In genomic region chr7:66005115-66005671, GRCh38 we compare ENCODE assay signal across 7 cellular contexts. TPM values are rescaled to one million over a fixed set of nuclear protein-coding genes. Genes with fewer than 3 reads are reported as not detected.
DNase-seq lines count a peak whose midpoint lies in the region; ATAC-seq, FAIRE-seq and TF ChIP-seq lines count a peak whose summit lies in the region.
"Not testable (repeated sequence)": the region's sequence is repeated elsewhere in the genome, so short reads cannot be mapped to it uniquely, and the experiment has no call there.

No MANE protein-coding gene starts in this region.

- not testable (repeated sequence) for BruUV-seq in HepG2 (replicated peaks; lab: Mats Ljungman, UMichigan)

- not testable (repeated sequence) for H3K4me3 ChIP-seq in NB4 (ENCODE audit: low read depth, low read length); colonic mucosa; transverse colon
- peak overlapping the region in 1 of 3 experiments; percentile 30; a peak in 1 of 6 replicates for H3K4me3 ChIP-seq in HepG2 (replicated peaks in 1 of 3; ENCODE audit: insufficient read depth in 1 of 3, low read depth in 2 of 3, low read length in 3 of 3)

- not testable (repeated sequence) for H3K4me1 ChIP-seq in colonic mucosa
- H3K4me1 ChIP-seq in HepG2 (ENCODE audit: insufficient read depth, low read length) = peaks cover 50% of the 10 kb centered on the region
- H3K4me1 ChIP-seq in transverse colon = peaks cover 0 to 16% (median 11%) of the 10 kb centered on the region in 4 donors

- not testable (repeated sequence) for FAIRE-seq in HepG2 (lab: Jason Lieb, UNC)

- not testable (repeated sequence) for H3K27me3 ChIP-seq in colonic mucosa; HepG2 (ENCODE audit: control insufficient read depth in 1 of 2, insufficient read depth in 2 of 2, low read length in 2 of 2); transverse colon

- not testable (repeated sequence) for H3K36me3 Mint-ChIP-seq in nephron progenitor cell (ENCODE audit: low read depth)

- H2AFZ ChIP-seq in HepG2 (ENCODE audit: low read length) = peak overlapping the region; percentile 46

- TF ChIP-seq CTCF in NB4 (IDR thresholded peaks at IDR 0.05; ENCODE audit: low read depth, low read length); colonic mucosa (IDR thresholded peaks at IDR 0.05); HepG2 (CRISPR knock-in tag; IDR thresholded peaks at IDR 0.05); nephron progenitor cell (IDR thresholded peaks at IDR 0.05); transverse colon (IDR thresholded peaks at IDR 0.05): not testable (repeated sequence)

- in situ Hi-C loops in HepG2 (cut with HindIII; ENCODE audit: extremely low pct_ligation_motif_present, low pct_unique_long_range_greater_than_20kb) = loop anchor here (25.0 kb wide), 1 partner anchor 268 kb away; no protein-coding TSS in a partner anchor
- in situ Hi-C loops in transverse colon (cut with MboI; ENCODE audit: low pct_ligation_motif_present in 1 of 4, low pct_unique_long_range_greater_than_20kb in 1 of 4, low sequenced_read_pairs in 3 of 4) = not testable (repeated sequence)

- not testable (repeated sequence) for H3K9ac ChIP-seq in colonic mucosa (ENCODE audit: low read depth in 2 of 2, low read length in 2 of 2)
- H3K9ac ChIP-seq in HepG2 (ENCODE audit: insufficient read depth, low read depth, low read length) = peak overlapping the region; percentile 31

- CTCF ChIA-PET in HepG2 (lab: Yijun Ruan, JAX; ENCODE audit: low intra/inter-chr PET ratio, low total read pairs) = not testable (repeated sequence)

- H4K20me1 ChIP-seq in HepG2 (ENCODE audit: insufficient read depth, low read length) = not testable (repeated sequence)

- DNase-seq in GDM1 (lab: John Stamatoyannopoulos, UW) = peak; percentile 3
- peak; percentile 60 for DNase-seq in NB4 (ENCODE audit: low read depth)
- DNase-seq in SKM-1 treated with dmso at 0.1 percent for 144 hours (lab: John Stamatoyannopoulos, UW; ENCODE audit: unreplicated experiment) = peak; percentile 26
- peak; percentile 49 for DNase-seq in colonic mucosa
- not testable (repeated sequence) for DNase-seq in HepG2 (ENCODE audit: low spot score); nephron progenitor cell
- peak; percentile 34 for DNase-seq in transverse colon

- H3K9me3 Mint-ChIP-seq in nephron progenitor cell = not testable (repeated sequence)

- peak overlapping the region; percentile 52 for H3K27ac Mint-ChIP-seq in nephron progenitor cell

- 47% methylated on average over 4 of the region's 8 CpGs for WGBS in HepG2 (ENCODE audit: low lambda C conversion rate)
- WGBS in transverse colon (ENCODE audit: low coverage in 1 of 2), 2 donors = 73 to 74% methylated on average over 4 to 8 of the region's 8 CpGs

- not testable (repeated sequence) for H3K9me3 ChIP-seq in colonic mucosa; HepG2 (ENCODE audit: low read length); transverse colon

- peak overlapping the region; percentile 27 for H3K27ac ChIP-seq in colonic mucosa
- H3K27ac ChIP-seq in HepG2 (ENCODE audit: extremely low read length, insufficient read depth, low read length) = peak overlapping the region; percentile 64
- H3K27ac ChIP-seq in transverse colon = peak overlapping the region; percentile 54 to 71 (median 67)

- not testable (repeated sequence) for H3K79me2 ChIP-seq in HepG2 (ENCODE audit: insufficient read depth, low read length)

- not testable (repeated sequence) for H3K36me3 ChIP-seq in colonic mucosa; HepG2 (replicated peaks in 1 of 2; ENCODE audit: control insufficient read depth in 1 of 2, insufficient read depth in 2 of 2, low read length in 2 of 2); transverse colon

- not testable (repeated sequence) for H3K27me3 Mint-ChIP-seq in nephron progenitor cell (ENCODE audit: low read depth, poor library complexity)

- H3K4me1 Mint-ChIP-seq in nephron progenitor cell = peaks cover 33% of the 10 kb centered on the region

- not testable (repeated sequence) for TF ChIP-seq POLR2A in NB4 (IDR thresholded peaks at IDR 0.05; ENCODE audit: extremely low read depth, insufficient read length); transverse colon (IDR thresholded peaks at IDR 0.05)
- peak in 1 of 2 experiments; percentile 31; a peak in 1 of 4 replicates for TF ChIP-seq POLR2A in HepG2 (IDR thresholded peaks at IDR 0.05; ENCODE audit: insufficient read depth in 1 of 2, low read depth in 2 of 2, low read length in 2 of 2)

- peak overlapping the region; percentile 70 for H3K4me2 ChIP-seq in HepG2 (ENCODE audit: low read depth, low read length)

- POLR2A ChIA-PET in HepG2 (lab: Yijun Ruan, JAX) = interaction anchor here (1.3 kb wide), 1 partner anchor 70 kb away, joined by 5 read pairs; the partner anchor contains the start of gene ASL

- TF ChIP-seq EP300 in HepG2 (IDR thresholded peaks at IDR 0.05; ENCODE audit: low read depth in 2 of 2, low read length in 2 of 2); HepG2 (CRISPR knock-in tag; IDR thresholded peaks at IDR 0.05; ENCODE audit: borderline replicate concordance); transverse colon (IDR thresholded peaks at IDR 0.05; ENCODE audit: low read depth): not testable (repeated sequence)

- not testable (repeated sequence) for ATAC-seq in HepG2

- intact Hi-C loops in colonic mucosa (cut with DNase I); HepG2 (cut with micrococcal nuclease; ENCODE audit: unreplicated experiment); transverse colon (cut with DNase I; ENCODE audit: low total_unique reads): not testable (repeated sequence)

- TF ChIP-seq RAD21 in HepG2 (CRISPR knock-in tag; IDR thresholded peaks at IDR 0.05) = not testable (repeated sequence)

- H3K4me3 Mint-ChIP-seq in nephron progenitor cell = not testable (repeated sequence)

TF ChIP-seq in HepG2, 621 proteins besides CTCF, POLR2A, EP300 and RAD21 (continues in another document):
- peak; percentile 11; the same call in 1 of the 2 replicates for TF ChIP-seq ETV5 (CRISPR knock-in tag; IDR thresholded peaks at IDR 0.05; ENCODE audit: borderline replicate concordance)
- peak; percentile 60; the same call in 1 of the 2 replicates for TF ChIP-seq ZNF12 (CRISPR knock-in tag; IDR thresholded peaks at IDR 0.05)
- peak; percentile 63; the same call in 1 of the 2 replicates for TF ChIP-seq TARDBP (CRISPR knock-in tag; IDR thresholded peaks at IDR 0.05)
- TF ChIP-seq PHF8 (CRISPR knock-in tag; IDR thresholded peaks at IDR 0.05) = peak; percentile 19; the same call in 1 of the 2 replicates
- TF ChIP-seq THAP11 (CRISPR knock-in tag; IDR thresholded peaks at IDR 0.05) = 0 out of 2 replicates have a peak, but pooled peaks have one; percentile 18
- TF ChIP-seq ZNF605 (CRISPR knock-in tag; IDR thresholded peaks at IDR 0.05) = 0 out of 2 replicates have a peak, but pooled peaks have one; percentile 23
- 0 out of 2 replicates have a peak, but pooled peaks have one; percentile 28 for TF ChIP-seq GZF1 (CRISPR knock-in tag; IDR thresholded peaks at IDR 0.05)
- TF ChIP-seq, protein P1, sequence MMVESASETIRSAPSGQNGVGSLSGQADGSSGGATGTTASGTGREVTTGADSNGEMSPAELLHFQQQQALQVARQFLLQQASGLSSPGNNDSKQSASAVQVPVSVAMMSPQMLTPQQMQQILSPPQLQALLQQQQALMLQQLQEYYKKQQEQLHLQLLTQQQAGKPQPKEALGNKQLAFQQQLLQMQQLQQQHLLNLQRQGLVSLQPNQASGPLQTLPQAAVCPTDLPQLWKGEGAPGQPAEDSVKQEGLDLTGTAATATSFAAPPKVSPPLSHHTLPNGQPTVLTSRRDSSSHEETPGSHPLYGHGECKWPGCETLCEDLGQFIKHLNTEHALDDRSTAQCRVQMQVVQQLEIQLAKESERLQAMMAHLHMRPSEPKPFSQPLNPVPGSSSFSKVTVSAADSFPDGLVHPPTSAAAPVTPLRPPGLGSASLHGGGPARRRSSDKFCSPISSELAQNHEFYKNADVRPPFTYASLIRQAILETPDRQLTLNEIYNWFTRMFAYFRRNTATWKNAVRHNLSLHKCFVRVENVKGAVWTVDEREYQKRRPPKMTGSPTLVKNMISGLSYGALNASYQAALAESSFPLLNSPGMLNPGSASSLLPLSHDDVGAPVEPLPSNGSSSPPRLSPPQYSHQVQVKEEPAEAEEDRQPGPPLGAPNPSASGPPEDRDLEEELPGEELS (CRISPR knock-in tag; IDR thresholded peaks at IDR 0.05) = peak; percentile 77
- TF ChIP-seq ZFY (CRISPR knock-in tag; IDR thresholded peaks at IDR 0.05) = peak; percentile 54

RNA-seq across cellular contexts. Expression of gene GUSB, which starts 23.2 kb away (rescaled TPM):
- total RNA-seq in colonic mucosa (10 to 100 TPM; 63.7 to 80.0 TPM), HepG2 (2016; rRNA removed; fragmentation: Illumina TruSeq; extraction: Trizol) (8.8 and 18.8 TPM in 2 replicates), transverse colon (100 to 1,000 TPM in 1 of 4 donors, 10 to 100 TPM in 3; 48.3 to 346 (median 55.3) TPM)
- total RNA-seq in HepG2 (2016; cell fraction: cytosol; rRNA removed; fragmentation: Illumina TruSeq; extraction: Trizol; ENCODE audit: low read depth) = 11.7 and 12.8 TPM in 2 replicates
- total RNA-seq in HepG2 (2016; cell fraction: insoluble cytoplasmic fraction; rRNA removed; fragmentation: Illumina TruSeq; extraction: Trizol) = 7.4 and 20.2 TPM in 2 replicates
- 9.2 and 10.8 TPM in 2 replicates for total RNA-seq in HepG2 (2016; cell fraction: membrane; rRNA removed; fragmentation: Illumina TruSeq; extraction: Trizol)
- total RNA-seq in HepG2 (2016; cell fraction: nucleus; rRNA removed; fragmentation: Illumina TruSeq; extraction: Trizol) = 26.0 and 31.3 TPM in 2 replicates
- polyA plus RNA-seq in HepG2 (2011; rRNA removed) = 57.6 and 60.0 TPM in 2 replicates
- polyA plus RNA-seq in HepG2 (2011; cell fraction: cytosol; rRNA removed) = 46.9 and 57.2 TPM in 2 replicates
- polyA plus RNA-seq in HepG2 (2011; cell fraction: nucleus; rRNA removed) = 214 and 218 TPM in 2 replicates
- 46.7 and 48.2 TPM in 2 replicates for polyA plus RNA-seq in HepG2 (2012)
- polyA plus RNA-seq in HepG2 (2016; cell fraction: cytosol; fragmentation: Illumina TruSeq; extraction: Trizol; ENCODE audit: low read depth) = 9.4 and 10.5 TPM in 2 replicates
- 14.4 and 16.6 TPM in 2 replicates for polyA plus RNA-seq in HepG2 (2016; cell fraction: insoluble cytoplasmic fraction; fragmentation: Illumina TruSeq; extraction: Trizol; ENCODE audit: low read depth)
- polyA plus RNA-seq in HepG2 (2016; cell fraction: membrane; fragmentation: Illumina TruSeq; extraction: Trizol; ENCODE audit: low read depth) = 10.4 and 12.2 TPM in 2 replicates
- 88.4 and 99.7 TPM in 2 replicates for polyA plus RNA-seq in HepG2 (2016; cell fraction: nucleus; fragmentation: Illumina TruSeq; extraction: Trizol; ENCODE audit: insufficient read depth, low read depth)
- 85.0 and 99.2 TPM in 2 replicates for polyA minus RNA-seq in HepG2 (2011; rRNA and poly(A)+ RNA removed; ENCODE audit: low replicate concordance)
- 18.2 and 24.4 TPM in 2 replicates for polyA minus RNA-seq in HepG2 (2011; cell fraction: cytosol; rRNA and poly(A)+ RNA removed)
- polyA minus RNA-seq in HepG2 (2011; cell fraction: nucleus; rRNA and poly(A)+ RNA removed) = 23.9 and 27.4 TPM in 2 replicates
